In genomic region chr21:31248598-31248997, GRCh38 we compare ENCODE assay signal across 14 cellular contexts.
DNase-seq lines count a peak whose midpoint lies in the region; ATAC-seq and TF ChIP-seq lines count a peak whose summit lies in the region.
"Had no signal": no experiment of that assay in that cellular context is flagged by ENCODE, and none has a peak within 500 bp of the region (broad histone marks: within the 10 kb centered on the region; RNA-seq: fewer than 3 reads in every experiment).

No MANE protein-coding gene starts in this region.

- no peaks in the 10 kb centered on the region for H3K27me3 Mint-ChIP-seq in chondrocyte (ENCODE audit: low read depth)
- H3K27me3 Mint-ChIP-seq: activated CD4-positive, alpha-beta T cell treated with anti-CD3 and anti-CD28 coated beads, Interleukin-2, amount 10 ng/mL, durations not matched to agents 24 days and 14 days had no signal

- H2AK5ac ChIP-seq in mesenchymal stem cell (ENCODE audit: low read length, severe bottlenecking) = no peak overlapping the region

- H3K9ac ChIP-seq in PC-3 (ENCODE audit: low read length) (no peak overlapping the region), mesenchymal stem cell (ENCODE audit: low read length) (no peak overlapping the region)

- no peak for TF ChIP-seq CTCF in PC-3 (conservative IDR thresholded peaks at IDR 0.05; ENCODE audit: low read depth, low read length)
- no peak for TF ChIP-seq CTCF in chondrocyte (IDR thresholded peaks at IDR 0.05)

- no peaks in the 10 kb centered on the region for H3K9me2 ChIP-seq in PC-3 (replicated peaks; ENCODE audit: low read length)

- no peak overlapping the region for H2BK120ac ChIP-seq in mesenchymal stem cell (ENCODE audit: low read depth, low read length)

- H2AFZ ChIP-seq in PC-3 (ENCODE audit: low read length) (no peak overlapping the region), mesenchymal stem cell (ENCODE audit: low read depth, low read length) (no peak overlapping the region)

- no peak overlapping the region for H3K4me3 Mint-ChIP-seq in chondrocyte (ENCODE audit: unreplicated experiment)
- H3K4me3 Mint-ChIP-seq: activated CD4-positive, alpha-beta T cell treated with anti-CD3 and anti-CD28 coated beads, Interleukin-2, amount 10 ng/mL, durations not matched to agents 24 days and 14 days had no signal

- H3K27me3 ChIP-seq in PC-3 (ENCODE audit: low read length) (no peaks in the 10 kb centered on the region), mesenchymal stem cell (ENCODE audit: control insufficient read depth in 1 of 2, insufficient read depth in 1 of 2, low read length in 2 of 2) (no peaks in the 10 kb centered on the region)

- no peak overlapping the region for H4K91ac ChIP-seq in mesenchymal stem cell (ENCODE audit: low read length)

- H3K4me2 ChIP-seq in PC-3 (ENCODE audit: low read length) = 0 out of 2 replicates have a peak overlapping the region, but pooled peaks have one; percentile 36
- H3K4me2 ChIP-seq in mesenchymal stem cell (ENCODE audit: low read length, poor library complexity, severe bottlenecking) = no peak overlapping the region

- no TSS peak for BruUV-seq in PC-3 (replicated peaks; lab: Mats Ljungman, UMichigan)

- no peak overlapping the region for H2BK5ac ChIP-seq in mesenchymal stem cell (ENCODE audit: low read depth, low read length, poor library complexity, severe bottlenecking)

- ATAC-seq in PC-3 (peak; percentile 96), Right ventricle myocardium superior (ENCODE audit: poor library complexity) (no peak)
- ATAC-seq: right cardiac atrium had no signal

- H3K14ac ChIP-seq in mesenchymal stem cell (ENCODE audit: low read length in 2 of 2) = no peak overlapping the region

- H3K4me1 Mint-ChIP-seq in chondrocyte (ENCODE audit: low read depth) = peaks cover 5% of the 10 kb centered on the region
- H3K4me1 Mint-ChIP-seq: activated CD4-positive, alpha-beta T cell treated with anti-CD3 and anti-CD28 coated beads, Interleukin-2, amount 10 ng/mL, durations not matched to agents 24 days and 14 days had no signal

- H3K27ac Mint-ChIP-seq in chondrocyte (ENCODE audit: unreplicated experiment) = peak overlapping the region; percentile 36
- H3K27ac Mint-ChIP-seq: activated CD4-positive, alpha-beta T cell treated with anti-CD3 and anti-CD28 coated beads, Interleukin-2, amount 10 ng/mL, durations not matched to agents 24 days and 14 days had no signal

- no peaks in the 10 kb centered on the region for H4K20me1 ChIP-seq in PC-3 (ENCODE audit: low read length)

- H3K23ac ChIP-seq in mesenchymal stem cell (ENCODE audit: low read length in 2 of 2) = no peak overlapping the region

- intact Hi-C loops in PC-3 (cut with micrococcal nuclease) = no loop called here
- intact Hi-C loops in Right ventricle myocardium superior (cut with DNase I) = no loop called here

- H3K36me3 ChIP-seq in PC-3 (ENCODE audit: low read depth, low read length) (peaks cover 11% of the 10 kb centered on the region), mesenchymal stem cell (ENCODE audit: control insufficient read depth in 1 of 2, insufficient read depth in 2 of 2, low read depth in 1 of 2, low read length in 2 of 2) (peaks cover 10 to 55% of the 10 kb centered on the region in 2 experiments)

- no peak overlapping the region for H3K18ac ChIP-seq in mesenchymal stem cell (ENCODE audit: low read depth in 1 of 2, low read length in 2 of 2)

- H4K8ac ChIP-seq in mesenchymal stem cell (ENCODE audit: low read length) = no peak overlapping the region

- H3K4ac ChIP-seq in mesenchymal stem cell (ENCODE audit: low read depth in 1 of 2, low read length in 2 of 2) = no peak overlapping the region

- H3K4me3 ChIP-seq in PC-3 (ENCODE audit: low read length) (no peak overlapping the region), mesenchymal stem cell (ENCODE audit: insufficient read depth in 1 of 2, low read depth in 1 of 2, low read length in 2 of 2) (no peak overlapping the region)

- no peak overlapping the region for H2BK12ac ChIP-seq in mesenchymal stem cell (ENCODE audit: low read length in 2 of 2)

- H3K27ac ChIP-seq in PC-3 (ENCODE audit: low read length) (0 out of 2 replicates have a peak overlapping the region, but pooled peaks have one; percentile 14), mesenchymal stem cell (ENCODE audit: low read length, poor library complexity, severe bottlenecking) (no peak overlapping the region)

- POLR2A ChIA-PET in PC-3 (lab: Charles Lee; ENCODE audit: unreplicated experiment) = no interaction called here
- POLR2A ChIA-PET in HEK293T (lab: Yijun Ruan, JAX) = no interaction called here

- peaks cover 8% of the 10 kb centered on the region for H3K36me3 Mint-ChIP-seq in chondrocyte (ENCODE audit: low read depth)

- no peaks in the 10 kb centered on the region for H3F3A ChIP-seq in PC-3 (ENCODE audit: low read length, unreplicated experiment)

- peaks cover 5% of the 10 kb centered on the region; the same call in 1 of the 2 replicates for H3K9me3 ChIP-seq in PC-3 (ENCODE audit: low read length)
- H3K9me3 ChIP-seq in mesenchymal stem cell (ENCODE audit: control insufficient read depth, low read length) = peaks cover 19% of the 10 kb centered on the region

- CTCF ChIA-PET in PC-3 (lab: Charles Lee) = interaction anchor here (0.8 kb wide), 1 partner anchor 99 kb away, joined by 3 read pairs; no protein-coding TSS in a partner anchor
- CTCF ChIA-PET in HEK293T (lab: Yijun Ruan, JAX) = no interaction called here

- H3K4me1 ChIP-seq in PC-3 (ENCODE audit: insufficient read depth, low read length) (peaks cover 12% of the 10 kb centered on the region), mesenchymal stem cell (ENCODE audit: control insufficient read depth, insufficient read depth, low read depth, low read length) (no peaks in the 10 kb centered on the region)

- H3K79me2 ChIP-seq in PC-3 (ENCODE audit: low read length) = no peaks in the 10 kb centered on the region

- DNase-seq in Daoy (ENCODE audit: low read depth) (peak; percentile 74), PC-3 (peak; percentile 84), chondrocyte (ENCODE audit: low spot score) (no peak), mesenchymal stem cell (peak; percentile 68), Right ventricle myocardium superior (no peak), NCI-H345 (lab: John Stamatoyannopoulos, UW) (no peak), midbrain (lab: John Stamatoyannopoulos, UW) (no peak), HEK293T (ENCODE audit: extremely low spot score) (no peak)
- DNase-seq: activated CD4-positive, alpha-beta T cell treated with anti-CD3 and anti-CD28 coated beads, Interleukin-2, amount 10 ng/mL, durations not matched to agents 24 days and 14 days; activated T-cell treated with anti-CD3 and anti-CD28 coated beads, Interleukin-2, amount 50 U/mL, for 1 hour; head of caudate nucleus; NCI-H146; right cardiac atrium; stimulated activated CD4-positive, alpha-beta T cell treated with anti-CD3 and anti-CD28 coated beads, Interleukin-2, amount 100 ng/mL, for 24 hours had no signal

- peaks cover 8% of the 10 kb centered on the region for H3K9me3 Mint-ChIP-seq in chondrocyte (ENCODE audit: low read depth)

- H3K79me1 ChIP-seq in mesenchymal stem cell (replicated peaks; ENCODE audit: low read length, poor library complexity, severe bottlenecking) = peaks cover 4% of the 10 kb centered on the region

- WGBS in mesenchymal stem cell = 21% methylated on average over 2 of the region's 2 CpGs

- H2BK15ac ChIP-seq in mesenchymal stem cell (ENCODE audit: low read depth, poor library complexity, severe bottlenecking) = no peak overlapping the region

TF ChIP-seq in HEK293T, 16 proteins besides CTCF, POLR2A, EP300 and RAD21:
- TF ChIP-seq TARDBP (IDR thresholded peaks at IDR 0.05) (no peak), HDGF (IDR thresholded peaks at IDR 0.05; ENCODE audit: borderline replicate concordance) (no peak), ZNF384 (IDR thresholded peaks at IDR 0.05) (no peak), PKNOX1 (IDR thresholded peaks at IDR 0.05) (no peak), BHLHE40 (IDR thresholded peaks at IDR 0.05; ENCODE audit: borderline replicate concordance) (no peak), ELF4 (IDR thresholded peaks at IDR 0.05) (no peak), FOXM1 (IDR thresholded peaks at IDR 0.05; ENCODE audit: borderline replicate concordance) (no peak), FOXK2 (IDR thresholded peaks at IDR 0.05) (no peak), NFRKB (IDR thresholded peaks at IDR 0.05) (no peak), L3MBTL2 (conservative IDR thresholded peaks at IDR 0.05) (no peak), ARNT (IDR thresholded peaks at IDR 0.05) (no peak), FOXA1 (IDR thresholded peaks at IDR 0.05) (no peak), SP1 (IDR thresholded peaks at IDR 0.05) (no peak), SUZ12 (IDR thresholded peaks at IDR 0.05) (no peak), CTBP1 (IDR thresholded peaks at IDR 0.05; ENCODE audit: borderline replicate concordance) (no peak), LEF1 (IDR thresholded peaks at IDR 0.05; ENCODE audit: borderline replicate concordance) (no peak)

Comparison
In these comparisons a context has a peak if more than half of its experiments do, and no peak if none do; other contexts are left out.
1. DNase-seq: peak in Daoy (single experiment), PC-3 (single experiment) and mesenchymal stem cell (single experiment); none in chondrocyte (single experiment), Right ventricle myocardium superior (single experiment), NCI-H345 (single experiment), midbrain (single experiment) and HEK293T (single experiment).